Comparison of ENCODE assay signal across 1 cellular context in the genomic region with DNA sequence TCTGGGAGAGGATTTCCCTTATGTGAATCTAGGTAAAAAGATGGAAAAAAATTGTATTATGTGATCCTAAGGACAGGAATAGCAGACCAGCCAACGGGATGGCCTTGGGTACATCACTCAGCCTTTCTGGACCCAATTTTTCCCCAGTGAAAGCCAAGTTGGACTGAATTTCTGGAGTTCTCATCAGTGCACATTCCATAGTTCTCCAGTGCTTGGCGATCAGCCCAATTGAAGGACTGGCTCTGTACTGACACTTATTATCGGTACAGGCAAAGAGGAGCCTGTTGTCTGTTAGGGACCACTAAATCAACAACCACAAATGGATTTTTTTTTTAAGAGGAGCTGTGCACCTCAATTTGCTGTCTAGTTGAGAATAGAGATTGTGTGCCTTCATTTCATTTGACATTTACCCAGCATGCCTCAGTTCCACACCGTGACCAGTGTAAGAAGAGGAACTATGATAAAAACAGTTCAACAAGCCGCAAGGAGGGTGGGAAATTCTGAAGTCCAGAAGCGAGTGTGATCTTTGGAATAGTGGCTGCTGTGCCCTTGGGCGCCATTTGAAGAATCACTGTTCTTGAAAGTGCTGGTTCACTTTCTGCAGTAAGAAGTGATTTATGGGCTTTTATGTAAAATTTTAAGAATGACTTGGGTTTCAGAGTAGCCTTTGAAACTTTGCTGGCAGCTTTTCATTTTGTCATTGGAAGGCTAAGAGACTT.
TF ChIP-seq lines count a peak whose summit lies in the region.

No MANE protein-coding gene starts in this region.

TF ChIP-seq in GM12878, 131 proteins besides CTCF, POLR2A, EP300 and RAD21:
- no peak for TF ChIP-seq RB1 (IDR thresholded peaks at IDR 0.05; ENCODE audit: borderline replicate concordance)
- peak; percentile 20; the same call in 1 of the 2 replicates for TF ChIP-seq RUNX3 (IDR thresholded peaks at IDR 0.05; ENCODE audit: low read length)
